ENCODE assay signal across 16 cellular contexts in genomic region chr12:105862163-105862821, GRCh38.
"Had no signal": no experiment of that assay in that cellular context is flagged by ENCODE, and none has a peak within 500 bp of the region (broad histone marks: within the 10 kb centered on the region; RNA-seq: fewer than 3 reads in every experiment).

No MANE protein-coding gene starts in this region.

- H3K9ac ChIP-seq: neural progenitor cell, parathyroid adenoma had no signal

- H3K79me2 ChIP-seq: hepatocyte, parathyroid adenoma had no signal

- H3K36me3 ChIP-seq: neural progenitor cell had no signal

- H3K9me3 Mint-ChIP-seq: central memory CD8-positive, alpha-beta T cell had no signal

- H3K4me3 Mint-ChIP-seq: central memory CD8-positive, alpha-beta T cell; neural progenitor cell; stimulated activated effector memory CD8-positive, alpha-beta T cell treated with anti-CD3 and anti-CD28 coated beads, Interleukin-12 subunit alpha, Interleukin-12 subunit beta, amount 100 ng/mL, for 72 hours had no signal

- H3K4me3 ChIP-seq: body of pancreas, hepatocyte, neural progenitor cell had no signal

- FAIRE-seq: keratinocyte had no signal

- H3K4me1 Mint-ChIP-seq: central memory CD8-positive, alpha-beta T cell; stimulated activated effector memory CD8-positive, alpha-beta T cell treated with anti-CD3 and anti-CD28 coated beads, Interleukin-12 subunit alpha, Interleukin-12 subunit beta, amount 100 ng/mL, for 72 hours had no signal

- H3K4me1 ChIP-seq: body of pancreas, parathyroid adenoma had no signal

- H3K27me3 ChIP-seq: body of pancreas, hepatocyte, neural progenitor cell had no signal

- H3K27ac Mint-ChIP-seq: neural progenitor cell; stimulated activated effector memory CD8-positive, alpha-beta T cell treated with anti-CD3 and anti-CD28 coated beads, Interleukin-12 subunit alpha, Interleukin-12 subunit beta, amount 100 ng/mL, for 72 hours had no signal

- DNase-seq: activated CD4-positive, alpha-beta T cell treated with anti-CD3 and anti-CD28 coated beads, Interleukin-2, amount 50 U/mL, for 4 hours; activated CD4-positive, CD25-positive, alpha-beta regulatory T cell treated with anti-CD3 and anti-CD28 coated beads, Interleukin-2, amount 50 U/mL, for 72 hours; activated effector memory CD4-positive, alpha-beta T cell treated with Interleukin-2 at 50 U/mL for 16 hours; activated naive CD4-positive, alpha-beta T cell treated with anti-CD3 and anti-CD28 coated beads, Interleukin-2, amount 50 U/mL, for 16 hours; body of pancreas; dermis blood vessel endothelial cell; erythroblast; midbrain; retina; T-helper 1 cell had no signal

- H2AFZ ChIP-seq: hepatocyte, neural progenitor cell, parathyroid adenoma had no signal

- H3K9me3 ChIP-seq: body of pancreas had no signal

- H3K36me3 Mint-ChIP-seq: stimulated activated effector memory CD8-positive, alpha-beta T cell treated with anti-CD3 and anti-CD28 coated beads, Interleukin-12 subunit alpha, Interleukin-12 subunit beta, amount 100 ng/mL, for 72 hours had no signal

- H3K4me2 ChIP-seq: hepatocyte, neural progenitor cell had no signal

- H3K27ac ChIP-seq: body of pancreas, hepatocyte, neural progenitor cell, parathyroid adenoma had no signal
